In the genomic region with DNA sequence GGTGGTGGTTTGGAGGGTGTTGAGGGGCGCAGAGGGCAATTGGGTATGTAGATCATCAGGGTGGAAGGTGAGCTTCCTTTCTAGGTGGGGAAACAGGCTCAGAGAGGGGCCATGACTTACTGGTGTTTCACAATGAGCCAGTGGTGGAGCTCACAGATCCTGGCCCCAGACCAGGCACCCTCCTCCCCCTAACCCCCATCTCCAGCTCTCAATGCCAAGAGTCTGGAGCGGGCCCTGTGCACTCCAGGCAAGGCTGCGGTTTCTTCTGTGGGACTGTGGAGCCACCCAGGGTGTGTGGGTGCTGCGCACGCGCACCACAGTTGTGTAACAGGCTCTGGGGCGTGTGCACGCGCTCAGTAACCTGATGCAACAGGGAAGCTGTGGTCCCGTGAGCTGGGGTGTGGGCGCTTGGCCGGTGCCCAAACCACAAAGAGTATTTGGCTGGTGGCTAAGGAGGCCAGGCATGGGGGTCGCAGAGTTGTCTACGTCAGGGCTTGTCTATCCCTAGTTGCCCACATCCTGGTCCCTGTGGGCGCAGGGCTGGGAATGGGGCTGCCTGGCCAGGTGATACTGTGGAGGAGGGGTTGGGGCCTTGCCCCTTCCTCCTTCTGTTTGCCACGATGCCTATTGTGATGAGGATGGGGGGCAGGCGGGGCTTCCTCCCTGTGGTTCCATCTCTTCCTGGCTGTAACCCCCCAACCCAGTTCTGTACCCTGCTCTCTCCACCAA, we compare ENCODE assay signal across 1 cellular context.
TF ChIP-seq lines count a peak whose summit lies in the region.

No MANE protein-coding gene starts in this region.

TF ChIP-seq in K562, 482 proteins besides CTCF, POLR2A, EP300 and RAD21 (continued from another document):
- TF ChIP-seq, protein P1, sequence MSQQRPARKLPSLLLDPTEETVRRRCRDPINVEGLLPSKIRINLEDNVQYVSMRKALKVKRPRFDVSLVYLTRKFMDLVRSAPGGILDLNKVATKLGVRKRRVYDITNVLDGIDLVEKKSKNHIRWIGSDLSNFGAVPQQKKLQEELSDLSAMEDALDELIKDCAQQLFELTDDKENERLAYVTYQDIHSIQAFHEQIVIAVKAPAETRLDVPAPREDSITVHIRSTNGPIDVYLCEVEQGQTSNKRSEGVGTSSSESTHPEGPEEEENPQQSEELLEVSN (IDR thresholded peaks at IDR 0.05; ENCODE audit: borderline replicate concordance in 1 of 2, extremely low read depth in 1 of 2, insufficient read depth in 1 of 2, insufficient read length in 1 of 2, low read depth in 1 of 2, low read length in 1 of 2, poor library complexity in 1 of 2, severe bottlenecking in 1 of 2): peak; percentile 58 to 59
- TF ChIP-seq ZNF589 (CRISPR knock-in tag; IDR thresholded peaks at IDR 0.05; ENCODE audit: low read depth) (peak; percentile 92), HDGF (IDR thresholded peaks at IDR 0.05) (no peak; the same call in 1 of the 2 replicates), MEF2D (tag; conservative IDR thresholded peaks at IDR 0.05; ENCODE audit: low read depth) (no peak; the same call in 1 of the 2 replicates), ZNF778 (CRISPR knock-in tag; IDR thresholded peaks at IDR 0.05) (no peak), MTF1 (CRISPR knock-in tag; IDR thresholded peaks at IDR 0.05; ENCODE audit: borderline replicate concordance) (no peak), ZNF41 (CRISPR knock-in tag; conservative IDR thresholded peaks at IDR 0.05) (no peak), EP400 (IDR thresholded peaks at IDR 0.05) (peak; percentile 99), POLR3A (IDR thresholded peaks at IDR 0.05; ENCODE audit: borderline replicate concordance, extremely low read depth, insufficient read depth, insufficient read length) (no peak), U2AF2 (optimal IDR thresholded peaks at IDR 0.05; ENCODE audit: low read depth, low read length) (no peak), ZFP1 (CRISPR knock-in tag; IDR thresholded peaks at IDR 0.05) (no peak), NELFE (IDR thresholded peaks at IDR 0.05; ENCODE audit: insufficient read depth, insufficient read length) (no peak), SIN3B (IDR thresholded peaks at IDR 0.05; ENCODE audit: low read depth) (peak; percentile 21; the same call in 1 of the 2 replicates), ARNT (IDR thresholded peaks at IDR 0.05) (0 out of 4 replicates have a peak, but pooled peaks of 1 of the 2 experiments have one; percentile 52), SREBF1 (IDR thresholded peaks at IDR 0.05; ENCODE audit: borderline replicate concordance, low read depth, low read length) (no peak), NR2C1 (IDR thresholded peaks at IDR 0.05) (peak; percentile 31; the same call in 1 of the 2 replicates), NR2C1 (tag; IDR thresholded peaks at IDR 0.05) (peak; percentile 58; the same call in 1 of the 2 replicates), SMAD4 (CRISPR knock-in tag; conservative IDR thresholded peaks at IDR 0.05) (peak; percentile 96), KDM4B (IDR thresholded peaks at IDR 0.05; ENCODE audit: borderline replicate concordance in 2 of 2, low read depth in 1 of 2) (no peak), L3MBTL2 (IDR thresholded peaks at IDR 0.05) (peak; percentile 91), TAF9B (IDR thresholded peaks at IDR 0.05; ENCODE audit: partially characterized antibody) (peak; percentile 95), POLR2B (IDR thresholded peaks at IDR 0.05; ENCODE audit: low read depth, partially characterized antibody) (peak; percentile 74), ETV1 (tag; conservative IDR thresholded peaks at IDR 0.05; ENCODE audit: low read depth) (peak; percentile 45; the same call in 1 of the 2 replicates), NONO (IDR thresholded peaks at IDR 0.05; ENCODE audit: low read depth in 2 of 2, low read length in 1 of 2) (peak in 1 of 2 experiments; percentile 78; a peak in 1 of 4 replicates), ETV6 (IDR thresholded peaks at IDR 0.05; ENCODE audit: borderline replicate concordance in 1 of 2, low read depth in 2 of 2, low read length in 1 of 2) (0 out of 4 replicates have a peak, but pooled peaks of 1 of the 2 experiments have one; percentile 65), ETV6 (CRISPR knock-in tag; IDR thresholded peaks at IDR 0.05; ENCODE audit: borderline replicate concordance) (no peak), MED1 (CRISPR knock-in tag; IDR thresholded peaks at IDR 0.05; ENCODE audit: borderline replicate concordance) (no peak), NCOA4 (IDR thresholded peaks at IDR 0.05; ENCODE audit: partially characterized antibody) (no peak)
- TF ChIP-seq, protein P2, sequence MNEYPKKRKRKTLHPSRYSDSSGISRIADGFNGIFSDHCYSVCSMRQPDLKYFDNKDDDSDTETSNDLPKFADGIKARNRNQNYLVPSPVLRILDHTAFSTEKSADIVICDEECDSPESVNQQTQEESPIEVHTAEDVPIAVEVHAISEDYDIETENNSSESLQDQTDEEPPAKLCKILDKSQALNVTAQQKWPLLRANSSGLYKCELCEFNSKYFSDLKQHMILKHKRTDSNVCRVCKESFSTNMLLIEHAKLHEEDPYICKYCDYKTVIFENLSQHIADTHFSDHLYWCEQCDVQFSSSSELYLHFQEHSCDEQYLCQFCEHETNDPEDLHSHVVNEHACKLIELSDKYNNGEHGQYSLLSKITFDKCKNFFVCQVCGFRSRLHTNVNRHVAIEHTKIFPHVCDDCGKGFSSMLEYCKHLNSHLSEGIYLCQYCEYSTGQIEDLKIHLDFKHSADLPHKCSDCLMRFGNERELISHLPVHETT (CRISPR knock-in tag; conservative IDR thresholded peaks at IDR 0.05 in 1 of 2, IDR thresholded peaks at IDR 0.05 in 1 of 2): peak in 1 of 2 experiments; percentile 49; a peak in 1 of 4 replicates
- TF ChIP-seq, protein P3, sequence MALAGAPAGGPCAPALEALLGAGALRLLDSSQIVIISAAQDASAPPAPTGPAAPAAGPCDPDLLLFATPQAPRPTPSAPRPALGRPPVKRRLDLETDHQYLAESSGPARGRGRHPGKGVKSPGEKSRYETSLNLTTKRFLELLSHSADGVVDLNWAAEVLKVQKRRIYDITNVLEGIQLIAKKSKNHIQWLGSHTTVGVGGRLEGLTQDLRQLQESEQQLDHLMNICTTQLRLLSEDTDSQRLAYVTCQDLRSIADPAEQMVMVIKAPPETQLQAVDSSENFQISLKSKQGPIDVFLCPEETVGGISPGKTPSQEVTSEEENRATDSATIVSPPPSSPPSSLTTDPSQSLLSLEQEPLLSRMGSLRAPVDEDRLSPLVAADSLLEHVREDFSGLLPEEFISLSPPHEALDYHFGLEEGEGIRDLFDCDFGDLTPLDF (CRISPR knock-in tag; IDR thresholded peaks at IDR 0.05): no peak
- TF ChIP-seq, protein P4, sequence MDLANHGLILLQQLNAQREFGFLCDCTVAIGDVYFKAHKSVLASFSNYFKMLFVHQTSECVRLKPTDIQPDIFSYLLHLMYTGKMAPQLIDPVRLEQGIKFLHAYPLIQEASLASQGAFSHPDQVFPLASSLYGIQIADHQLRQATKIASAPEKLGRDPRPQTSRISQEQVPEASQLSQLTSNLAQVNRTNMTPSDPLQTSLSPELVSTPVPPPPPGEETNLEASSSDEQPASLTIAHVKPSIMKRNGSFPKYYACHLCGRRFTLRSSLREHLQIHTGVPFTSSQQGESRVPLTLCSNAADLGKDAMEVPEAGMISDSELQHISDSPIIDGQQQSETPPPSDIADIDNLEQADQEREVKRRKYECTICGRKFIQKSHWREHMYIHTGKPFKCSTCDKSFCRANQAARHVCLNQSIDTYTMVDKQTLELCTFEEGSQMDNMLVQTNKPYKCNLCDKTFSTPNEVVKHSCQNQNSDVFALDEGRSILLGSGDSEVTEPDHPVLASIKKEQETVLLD (IDR thresholded peaks at IDR 0.05): peak; percentile 93
- TF ChIP-seq, protein P5, sequence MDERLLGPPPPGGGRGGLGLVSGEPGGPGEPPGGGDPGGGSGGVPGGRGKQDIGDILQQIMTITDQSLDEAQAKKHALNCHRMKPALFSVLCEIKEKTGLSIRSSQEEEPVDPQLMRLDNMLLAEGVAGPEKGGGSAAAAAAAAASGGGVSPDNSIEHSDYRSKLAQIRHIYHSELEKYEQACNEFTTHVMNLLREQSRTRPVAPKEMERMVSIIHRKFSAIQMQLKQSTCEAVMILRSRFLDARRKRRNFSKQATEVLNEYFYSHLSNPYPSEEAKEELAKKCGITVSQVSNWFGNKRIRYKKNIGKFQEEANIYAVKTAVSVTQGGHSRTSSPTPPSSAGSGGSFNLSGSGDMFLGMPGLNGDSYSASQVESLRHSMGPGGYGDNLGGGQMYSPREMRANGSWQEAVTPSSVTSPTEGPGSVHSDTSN (CRISPR knock-in tag; IDR thresholded peaks at IDR 0.05; ENCODE audit: low read depth): no peak
- TF ChIP-seq, protein P5 (tag; conservative IDR thresholded peaks at IDR 0.05; ENCODE audit: low read depth): no peak
